ENCODE assay signal across 1 cellular context in genomic region chr4:4395849-4396627, GRCh38.
TF ChIP-seq lines count a peak whose summit lies in the region.

No MANE protein-coding gene starts in this region.

TF ChIP-seq in K562, 482 proteins besides CTCF, POLR2A, EP300 and RAD21 (continued from another document):
- no peak for TF ChIP-seq POLR2G (IDR thresholded peaks at IDR 0.05; ENCODE audit: low read depth, low read length)
- TF ChIP-seq ZNF133 (CRISPR knock-in tag; IDR thresholded peaks at IDR 0.05), result no peak
- no peak for TF ChIP-seq IRF1 (CRISPR knock-in tag; IDR thresholded peaks at IDR 0.05; ENCODE audit: borderline replicate concordance)
- no peak for TF ChIP-seq MAX (CRISPR knock-in tag; IDR thresholded peaks at IDR 0.05)
- no peak for TF ChIP-seq BCOR (IDR thresholded peaks at IDR 0.05)
- TF ChIP-seq NCOA6 (IDR thresholded peaks at IDR 0.05), result no peak
- no peak for TF ChIP-seq SMAD2 (IDR thresholded peaks at IDR 0.05; ENCODE audit: low read depth, low read length)
- no peak for TF ChIP-seq MBD1 (CRISPR knock-in tag; IDR thresholded peaks at IDR 0.05)
- TF ChIP-seq ELF4 (CRISPR knock-in tag; IDR thresholded peaks at IDR 0.05), result no peak
- no peak for TF ChIP-seq MAZ (CRISPR knock-in tag; conservative IDR thresholded peaks at IDR 0.05 in 1 of 2, IDR thresholded peaks at IDR 0.05 in 1 of 2)
- no peak for TF ChIP-seq SNRNP70 (optimal IDR thresholded peaks at IDR 0.05; ENCODE audit: low read depth, low read length)
- TF ChIP-seq RBM15 (IDR thresholded peaks at IDR 0.05; ENCODE audit: insufficient read depth, low read length), result no peak
